16 cellular contexts compared by ENCODE assay signal in the genomic region with DNA sequence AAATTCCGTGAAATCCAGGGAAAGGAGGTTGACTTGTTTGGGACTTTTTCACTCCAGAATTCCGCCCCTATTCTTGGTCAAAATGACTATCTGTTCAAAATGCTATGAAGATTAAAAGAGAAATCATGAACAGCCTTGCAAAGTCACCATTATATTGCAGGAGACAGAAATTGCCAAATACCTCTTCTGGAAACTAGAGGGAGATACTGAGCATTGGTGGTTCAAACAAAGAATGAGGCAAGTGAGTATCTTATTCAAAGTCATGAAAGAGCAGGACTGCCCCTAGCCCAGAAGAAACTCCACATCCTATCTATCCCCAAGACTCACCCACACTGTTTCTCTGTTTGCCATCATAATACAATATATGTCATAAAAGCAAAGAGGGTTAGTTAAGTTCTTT.
DNase-seq lines count a peak whose midpoint lies in the region; ATAC-seq and TF ChIP-seq lines count a peak whose summit lies in the region.
"Had no signal": no experiment of that assay in that cellular context is flagged by ENCODE, and none has a peak within 500 bp of the region (broad histone marks: within the 10 kb centered on the region; RNA-seq: fewer than 3 reads in every experiment).

No MANE protein-coding gene starts in this region.

- H3K36me3 ChIP-seq in gastroesophageal sphincter (no peaks in the 10 kb centered on the region), psoas muscle (ENCODE audit: insufficient read depth in 1 of 2, low read depth in 1 of 2) (no peaks in the 10 kb centered on the region)
- H3K36me3 ChIP-seq: HAP-1 had no signal

- no peak for TF ChIP-seq POLR2A in gastroesophageal sphincter (IDR thresholded peaks at IDR 0.05)

- H3K27ac ChIP-seq in gastroesophageal sphincter (no peak overlapping the region), psoas muscle (no peak overlapping the region)

- H3K9me3 ChIP-seq in gastroesophageal sphincter, result no peaks in the 10 kb centered on the region
- no peaks in the 10 kb centered on the region for H3K9me3 ChIP-seq in psoas muscle
- H3K9me3 ChIP-seq: HAP-1 had no signal

- WGBS in gastroesophageal sphincter (ENCODE audit: low coverage in 1 of 2), 2 donors, result 81 to 93% methylated on average over 2 of the region's 2 CpGs
- 82 to 89% (median 85%) methylated on average over 2 of the region's 2 CpGs for WGBS in psoas muscle, 3 donors

- peak; percentile 31 for DNase-seq in Caki2 (ENCODE audit: low read depth)
- DNase-seq in HEK293T (ENCODE audit: extremely low spot score), result peak; percentile 16
- DNase-seq in RKO (ENCODE audit: low spot score), result peak; percentile 36
- DNase-seq in left lobe of liver (ENCODE audit: low spot score), result no peak
- no peak for DNase-seq in psoas muscle
- DNase-seq in pons (ENCODE audit: low spot score), result no peak
- DNase-seq: activated B cell treated with CpG ODN at 0.5 μM for 24 hours; activated T-cell treated with anti-CD3 and anti-CD28 coated beads for 4 hours; CD4-positive, alpha-beta T cell; foreskin fibroblast; naive B cell; SHP77; substantia nigra had no signal

- CTCF ChIA-PET in HEK293T (lab: Yijun Ruan, JAX), result no interaction called here

- intact Hi-C loops in psoas muscle (cut with DNase I), result no loop called here

- ATAC-seq in left lobe of liver (peak; percentile 63), gastroesophageal sphincter (no peak), psoas muscle (no peak), HG03571 (IDR thresholded peaks at IDR 0.05; ENCODE audit: unreplicated experiment) (no peak)

- TF ChIP-seq CTCF in gastroesophageal sphincter (IDR thresholded peaks at IDR 0.05) (no peak), psoas muscle (IDR thresholded peaks at IDR 0.05) (no peak)

- H3K4me3 ChIP-seq in gastroesophageal sphincter (no peak overlapping the region), psoas muscle (no peak overlapping the region)
- H3K4me3 ChIP-seq: HAP-1 had no signal

- in situ Hi-C loops in Caki2 (cut with HindIII; ENCODE audit: low pct_unique_long_range_greater_than_20kb, low sequenced_read_pairs), result no loop called here

- peaks cover 7% of the 10 kb centered on the region for H3K27me3 ChIP-seq in gastroesophageal sphincter
- H3K27me3 ChIP-seq in psoas muscle (ENCODE audit: insufficient read depth in 3 of 3, low read length in 2 of 3), result no peaks in the 10 kb centered on the region

- POLR2A ChIA-PET in HEK293T (lab: Yijun Ruan, JAX), result no interaction called here

- H3K4me1 ChIP-seq in gastroesophageal sphincter (no peaks in the 10 kb centered on the region), psoas muscle (no peaks in the 10 kb centered on the region)
- H3K4me1 ChIP-seq: HAP-1 had no signal

- no peak for TF ChIP-seq EP300 in gastroesophageal sphincter (IDR thresholded peaks at IDR 0.05)

TF ChIP-seq in HEK293T, 16 proteins besides CTCF, POLR2A, EP300 and RAD21:
- TF ChIP-seq ELF4 (IDR thresholded peaks at IDR 0.05) (no peak), CTBP1 (IDR thresholded peaks at IDR 0.05; ENCODE audit: borderline replicate concordance) (no peak), SP1 (IDR thresholded peaks at IDR 0.05) (no peak), NFRKB (IDR thresholded peaks at IDR 0.05) (no peak), SUZ12 (IDR thresholded peaks at IDR 0.05) (no peak), FOXK2 (IDR thresholded peaks at IDR 0.05) (no peak), L3MBTL2 (conservative IDR thresholded peaks at IDR 0.05) (no peak), ZNF384 (IDR thresholded peaks at IDR 0.05) (no peak), ARNT (IDR thresholded peaks at IDR 0.05) (no peak), FOXM1 (IDR thresholded peaks at IDR 0.05; ENCODE audit: borderline replicate concordance) (no peak)

Comparison
In these comparisons a context has a peak if more than half of its experiments do, and no peak if none do; other contexts are left out.
1. DNase-seq: peak in Caki2 (single experiment), HEK293T (single experiment) and RKO (single experiment); none in left lobe of liver (single experiment), psoas muscle (0 of 2) and pons (single experiment).